Comparison of ENCODE assay signal across 1 cellular context in genomic region chr19:56144396-56144795, GRCh38.
TF ChIP-seq lines count a peak whose summit lies in the region.

No MANE protein-coding gene starts in this region.

TF ChIP-seq in HepG2, 621 proteins besides CTCF, POLR2A, EP300 and RAD21:
- 0 out of 2 replicates have a peak, but pooled peaks have one; percentile 22 for TF ChIP-seq ZNF574 (CRISPR knock-in tag; IDR thresholded peaks at IDR 0.05)
- no peak for TF ChIP-seq NFE2L1 (CRISPR knock-in tag; IDR thresholded peaks at IDR 0.05; ENCODE audit: borderline replicate concordance)
- TF ChIP-seq PAX8 (CRISPR knock-in tag; IDR thresholded peaks at IDR 0.05; ENCODE audit: borderline replicate concordance), result no peak
- no peak for TF ChIP-seq THAP8 (CRISPR knock-in tag; IDR thresholded peaks at IDR 0.05; ENCODE audit: borderline replicate concordance)
